19 cellular contexts compared by ENCODE assay signal in genomic region chr6:90257486-90257738, GRCh38. TPM values are rescaled to one million over a fixed set of nuclear protein-coding genes. Genes with fewer than 3 reads are reported as not detected.
DNase-seq lines count a peak whose midpoint lies in the region; ATAC-seq and TF ChIP-seq lines count a peak whose summit lies in the region.
"Had no signal": no experiment of that assay in that cellular context is flagged by ENCODE, and none has a peak within 500 bp of the region (broad histone marks: within the 10 kb centered on the region; RNA-seq: fewer than 3 reads in every experiment).

No MANE protein-coding gene starts in this region.

- H3K27me3 ChIP-seq in CD4-positive, alpha-beta T cell (ENCODE audit: control insufficient read depth, insufficient read depth, low read length) = no peaks in the 10 kb centered on the region
- H3K27me3 ChIP-seq: adrenal gland, cardiac muscle cell, hepatocyte, spleen had no signal

- no peaks in the 10 kb centered on the region for H3K27me3 Mint-ChIP-seq in T-helper 2 cell treated with Interferon-gamma antibody and Interleukin-4, amounts not matched to agents 5 μg/mL and 100 μg/mL, for 36 hours (ENCODE audit: low read depth)
- H3K27me3 Mint-ChIP-seq in CD4-positive, alpha-beta T cell = no peaks in the 10 kb centered on the region
- no peaks in the 10 kb centered on the region for H3K27me3 Mint-ChIP-seq in activated CD8-positive, alpha-beta T cell treated with anti-CD3 and anti-CD28 coated beads, Interleukin-2, amount 10 ng/mL, durations not matched to agents 7 days and 5 days (ENCODE audit: low read depth)

- peaks cover 38% of the 10 kb centered on the region for H3K9me3 Mint-ChIP-seq in T-helper 2 cell treated with Interferon-gamma antibody and Interleukin-4, amounts not matched to agents 5 μg/mL and 100 μg/mL, for 36 hours
- peaks cover 11% of the 10 kb centered on the region for H3K9me3 Mint-ChIP-seq in CD4-positive, alpha-beta T cell
- H3K9me3 Mint-ChIP-seq in activated CD8-positive, alpha-beta T cell treated with anti-CD3 and anti-CD28 coated beads, Interleukin-2, amount 10 ng/mL, durations not matched to agents 7 days and 5 days (ENCODE audit: insufficient read depth) = peaks cover 23% of the 10 kb centered on the region

- no peak for TF ChIP-seq CTCF in CD4-positive, alpha-beta T cell (IDR thresholded peaks at IDR 0.05)

- CTCF ChIA-PET in CD4-positive, alpha-beta T cell (lab: Charles Lee) = no interaction called here
- CTCF ChIA-PET in activated CD8-positive, alpha-beta T cell treated with anti-CD3 and anti-CD28 coated beads, Interleukin-2, amount 10 ng/mL, durations not matched to agents 7 days and 5 days (lab: Charles Lee) = interaction anchor here (1.0 kb wide), 1 partner anchor 19 kb away, joined by 4 read pairs; no protein-coding TSS in a partner anchor

- POLR2A ChIA-PET in CD4-positive, alpha-beta T cell (lab: Charles Lee) = interaction anchor here (0.7 to 1.6 kb wide), 2 partner anchors 9 to 45 kb away, joined by 3 to 4 read pairs; no protein-coding TSS in a partner anchor
- POLR2A ChIA-PET in activated CD8-positive, alpha-beta T cell treated with anti-CD3 and anti-CD28 coated beads, Interleukin-2, amount 10 ng/mL, durations not matched to agents 7 days and 5 days (lab: Charles Lee) = no interaction called here

- no peak for ATAC-seq in CD4-positive, alpha-beta T cell (ENCODE audit: poor library complexity)
- no peak for ATAC-seq in activated CD8-positive, alpha-beta T cell treated with anti-CD3 and anti-CD28 coated beads, Interleukin-2, amount 10 ng/mL, durations not matched to agents 7 days and 5 days
- ATAC-seq in GM18868 (IDR thresholded peaks at IDR 0.05; ENCODE audit: unreplicated experiment) (no peak), HG02938 (IDR thresholded peaks at IDR 0.05; ENCODE audit: unreplicated experiment) (no peak)

- H3K27ac Mint-ChIP-seq in T-helper 2 cell treated with Interferon-gamma antibody and Interleukin-4, amounts not matched to agents 5 μg/mL and 100 μg/mL, for 36 hours = peak overlapping the region; percentile 56
- H3K27ac Mint-ChIP-seq in CD4-positive, alpha-beta T cell = peak overlapping the region; percentile 77
- peak overlapping the region; percentile 80 for H3K27ac Mint-ChIP-seq in activated CD8-positive, alpha-beta T cell treated with anti-CD3 and anti-CD28 coated beads, Interleukin-2, amount 10 ng/mL, durations not matched to agents 7 days and 5 days

- no peak overlapping the region for H3K4me3 Mint-ChIP-seq in T-helper 2 cell treated with Interferon-gamma antibody and Interleukin-4, amounts not matched to agents 5 μg/mL and 100 μg/mL, for 36 hours
- no peak overlapping the region for H3K4me3 Mint-ChIP-seq in CD4-positive, alpha-beta T cell
- H3K4me3 Mint-ChIP-seq in activated CD8-positive, alpha-beta T cell treated with anti-CD3 and anti-CD28 coated beads, Interleukin-2, amount 10 ng/mL, durations not matched to agents 7 days and 5 days = no peak overlapping the region

- H3K27ac ChIP-seq in CD4-positive, alpha-beta T cell (ENCODE audit: low read depth, low read length) = no peak overlapping the region
- H3K27ac ChIP-seq in epithelial cell of prostate = peak overlapping the region; percentile 21
- H3K27ac ChIP-seq: adrenal gland, cardiac muscle cell, hepatocyte, left ventricle myocardium inferior, spleen had no signal

- H3K36me3 Mint-ChIP-seq in T-helper 2 cell treated with Interferon-gamma antibody and Interleukin-4, amounts not matched to agents 5 μg/mL and 100 μg/mL, for 36 hours (ENCODE audit: low read depth) = peaks cover 70% of the 10 kb centered on the region
- peaks cover 87% of the 10 kb centered on the region for H3K36me3 Mint-ChIP-seq in CD4-positive, alpha-beta T cell (ENCODE audit: low read depth)
- peaks cover 89% of the 10 kb centered on the region for H3K36me3 Mint-ChIP-seq in activated CD8-positive, alpha-beta T cell treated with anti-CD3 and anti-CD28 coated beads, Interleukin-2, amount 10 ng/mL, durations not matched to agents 7 days and 5 days (ENCODE audit: low read depth)

- DNase-seq in T-helper 2 cell treated with Interferon-gamma antibody and Interleukin-4, amounts not matched to agents 5 μg/mL and 100 μg/mL, for 36 hours (ENCODE audit: low spot score) = no peak
- DNase-seq in T-helper 2 cell (no peak), epithelial cell of prostate (ENCODE audit: low read depth, low spot score) (no peak), NCI-H2171 (lab: John Stamatoyannopoulos, UW) (no peak)
- DNase-seq in CD4-positive, alpha-beta T cell = no peak
- no peak for DNase-seq in activated CD8-positive, alpha-beta T cell treated with anti-CD3 and anti-CD28 coated beads, Interleukin-2, amount 10 ng/mL, durations not matched to agents 7 days and 5 days
- DNase-seq: 8988T; activated CD4-positive, alpha-beta T cell treated with anti-CD3 and anti-CD28 coated beads for 1 hour; adrenal gland; left ventricle myocardium inferior; NCI-H1105; NCI-H2081 treated with DMSO at 0.1 percent for 48 hours; RPMI8226; spleen; stimulated activated CD4-positive, alpha-beta T cell treated with anti-CD3 and anti-CD28 coated beads, Interleukin-4, amount 100 ng/mL, for 4 hours had no signal

- peaks cover 5% of the 10 kb centered on the region for H3K9me3 ChIP-seq in CD4-positive, alpha-beta T cell (ENCODE audit: control insufficient read depth, low read length)
- H3K9me3 ChIP-seq: adrenal gland, spleen had no signal

- peaks cover 58% of the 10 kb centered on the region for H3K4me1 Mint-ChIP-seq in T-helper 2 cell treated with Interferon-gamma antibody and Interleukin-4, amounts not matched to agents 5 μg/mL and 100 μg/mL, for 36 hours (ENCODE audit: low read depth)
- H3K4me1 Mint-ChIP-seq in CD4-positive, alpha-beta T cell (ENCODE audit: low read depth) = peaks cover 95% of the 10 kb centered on the region
- peaks cover 90% of the 10 kb centered on the region for H3K4me1 Mint-ChIP-seq in activated CD8-positive, alpha-beta T cell treated with anti-CD3 and anti-CD28 coated beads, Interleukin-2, amount 10 ng/mL, durations not matched to agents 7 days and 5 days (ENCODE audit: low read depth)

- intact Hi-C loops in CD4-positive, alpha-beta T cell (cut with DNase I, micrococcal nuclease) = no loop called here

RNA-seq across cellular contexts. Expression of gene BACH2, which starts 39.2 kb away (rescaled TPM):
- 100 to 1,000 TPM; 157 to 170 TPM for total RNA-seq in CD4-positive, alpha-beta T cell
- total RNA-seq in activated CD8-positive, alpha-beta T cell treated with anti-CD3 and anti-CD28 coated beads, Interleukin-2, amount 10 ng/mL, durations not matched to agents 7 days and 5 days = 10 to 100 TPM; 61.3 to 70.9 TPM
